Comparison of ENCODE assay signal across 8 cellular contexts in the genomic region with DNA sequence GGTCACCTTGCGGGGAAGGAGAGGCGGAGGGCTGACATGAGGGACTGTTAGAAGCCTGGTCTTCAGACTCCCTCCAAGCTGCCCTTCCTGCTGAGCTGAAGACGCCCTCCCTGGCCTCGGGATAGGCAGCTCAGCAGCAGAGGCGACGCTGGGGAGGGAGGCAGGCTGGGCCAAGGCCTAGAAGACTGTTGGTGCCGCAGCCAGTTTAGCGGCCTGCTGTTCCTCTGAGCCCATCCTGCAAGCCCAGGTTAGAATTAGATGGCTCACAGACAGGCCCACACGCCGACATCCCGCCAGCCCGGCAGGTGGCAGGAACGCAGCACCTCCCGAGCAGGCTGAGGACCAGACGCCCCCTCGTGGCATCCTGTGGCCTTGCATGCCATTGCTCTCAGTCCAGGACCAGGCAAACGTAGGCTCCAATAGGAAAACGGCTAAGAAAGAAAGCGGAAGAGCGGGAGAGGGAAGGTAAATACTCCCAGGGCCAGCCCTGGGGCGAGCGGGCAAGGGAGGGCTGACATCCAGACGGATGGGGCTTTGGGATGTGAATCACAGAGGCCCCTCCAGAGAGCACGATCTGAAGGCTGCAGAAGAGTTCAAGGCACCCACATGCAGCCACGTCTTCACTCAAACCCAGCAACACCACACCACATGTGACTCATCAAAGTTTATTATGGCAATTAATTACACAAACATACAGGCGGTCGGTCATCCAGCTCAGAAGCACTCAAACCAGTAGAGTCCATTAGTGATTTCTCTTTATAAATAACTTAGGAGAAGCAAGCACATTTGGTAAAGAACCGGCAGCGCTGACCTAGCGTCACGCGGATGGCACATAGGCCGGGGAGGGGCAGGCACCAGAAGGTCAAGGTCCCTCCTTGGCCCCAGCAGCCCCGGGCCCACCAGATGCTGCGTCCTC. TPM values are rescaled to one million over a fixed set of nuclear protein-coding genes. Genes with fewer than 3 reads are reported as not detected.
DNase-seq lines count a peak whose midpoint lies in the region; ATAC-seq, FAIRE-seq and TF ChIP-seq lines count a peak whose summit lies in the region.

No MANE protein-coding gene starts in this region.

- H3K36me3 ChIP-seq in muscle layer of colon (ENCODE audit: insufficient read depth, low read length): peaks cover 19% of the 10 kb centered on the region

- TF ChIP-seq CTCF in AG09309 (IDR thresholded peaks at IDR 0.05; ENCODE audit: control insufficient read depth, insufficient read depth, low read depth, low read length, missing control alignments) (peak; percentile 100), HL-60 (IDR thresholded peaks at IDR 0.05; ENCODE audit: insufficient read depth, low read length) (peak; percentile 97)

- peaks cover 29% of the 10 kb centered on the region for H3K36me3 Mint-ChIP-seq in activated CD4-positive, alpha-beta memory T cell treated with anti-CD3 and anti-CD28 coated beads, Interleukin-2, amount 10 ng/mL, durations not matched to agents 7 days and 5 days (ENCODE audit: low read depth)

- CTCF ChIA-PET in activated CD4-positive, alpha-beta memory T cell treated with anti-CD3 and anti-CD28 coated beads, Interleukin-2, amount 10 ng/mL, durations not matched to agents 7 days and 5 days (lab: Charles Lee): interaction anchor here (0.7 to 3.0 kb wide), 20 partner anchors 8 to 299 kb away, joined by 3 to 17 read pairs (median 4); no protein-coding TSS in a partner anchor

- peaks cover 20% of the 10 kb centered on the region for H3K4me1 Mint-ChIP-seq in activated CD4-positive, alpha-beta memory T cell treated with anti-CD3 and anti-CD28 coated beads, Interleukin-2, amount 10 ng/mL, durations not matched to agents 7 days and 5 days

- H3K4me3 ChIP-seq in AG09309 (ENCODE audit: control insufficient read depth, low read depth, low read length): no peak overlapping the region; the same call in 1 of the 2 replicates
- no peak overlapping the region for H3K4me3 ChIP-seq in HL-60 (replicated peaks; ENCODE audit: insufficient read depth, low read length)
- H3K4me3 ChIP-seq in muscle layer of colon (ENCODE audit: low read depth in 1 of 2, low read length in 2 of 2): peak overlapping the region in 1 of 2 donors; percentile 29

- ATAC-seq in GM19372 (IDR thresholded peaks at IDR 0.05; ENCODE audit: low read depth, unreplicated experiment): peak; percentile 78

- H3K4me1 ChIP-seq in muscle layer of colon (ENCODE audit: insufficient read depth, low read length): peaks cover 12% of the 10 kb centered on the region

- H3K27ac ChIP-seq in HL-60 (replicated peaks): peak overlapping the region; percentile 8; the same call in 1 of the 2 replicates
- peak overlapping the region; percentile 40 for H3K27ac ChIP-seq in muscle layer of colon (ENCODE audit: low read depth, low read length)

- peak; percentile 66 for FAIRE-seq in endometrium (lab: Jason Lieb, UNC)

- DNase-seq in AG09309 (ENCODE audit: low read depth): peak; percentile 66
- peak; percentile 79 to 90 for DNase-seq in HL-60 (ENCODE audit: low read depth in 1 of 2, low spot score in 1 of 2)
- DNase-seq in activated CD4-positive, alpha-beta memory T cell treated with anti-CD3 and anti-CD28 coated beads, Interleukin-2, amount 10 ng/mL, durations not matched to agents 7 days and 5 days: peak; percentile 92
- DNase-seq in stimulated activated CD8-positive, alpha-beta memory T cell treated with anti-CD3 and anti-CD28 coated beads, Interleukin-7, amount 100 ng/mL, for 1 hour (ENCODE audit: low read depth in 2 of 2): peak; percentile 72 to 80
- no peak for DNase-seq in NCI-H748 treated with DMSO at 0.1 percent for 48 hours (lab: John Stamatoyannopoulos, UW)

- peak overlapping the region; percentile 0 for H3K4me3 Mint-ChIP-seq in activated CD4-positive, alpha-beta memory T cell treated with anti-CD3 and anti-CD28 coated beads, Interleukin-2, amount 10 ng/mL, durations not matched to agents 7 days and 5 days

- no peaks in the 10 kb centered on the region for H3K9me3 Mint-ChIP-seq in activated CD4-positive, alpha-beta memory T cell treated with anti-CD3 and anti-CD28 coated beads, Interleukin-2, amount 10 ng/mL, durations not matched to agents 7 days and 5 days

- peak overlapping the region; percentile 18 for H3K9ac ChIP-seq in muscle layer of colon (ENCODE audit: low read length)

- H3K9me3 ChIP-seq in muscle layer of colon (ENCODE audit: low read length): no peaks in the 10 kb centered on the region

- POLR2A ChIA-PET in activated CD4-positive, alpha-beta memory T cell treated with anti-CD3 and anti-CD28 coated beads, Interleukin-2, amount 10 ng/mL, durations not matched to agents 7 days and 5 days (lab: Charles Lee): interaction anchor here (0.7 to 4.7 kb wide), 19 partner anchors 11 to 217 kb away, joined by 3 to 29 read pairs (median 4); a partner anchor contains a TSS

- H3K27me3 Mint-ChIP-seq in activated CD4-positive, alpha-beta memory T cell treated with anti-CD3 and anti-CD28 coated beads, Interleukin-2, amount 10 ng/mL, durations not matched to agents 7 days and 5 days: no peaks in the 10 kb centered on the region

- H3K27ac Mint-ChIP-seq in activated CD4-positive, alpha-beta memory T cell treated with anti-CD3 and anti-CD28 coated beads, Interleukin-2, amount 10 ng/mL, durations not matched to agents 7 days and 5 days: peak overlapping the region; percentile 42

- H3K27me3 ChIP-seq in HL-60 (ENCODE audit: insufficient read depth, poor library complexity, severe bottlenecking): no peaks in the 10 kb centered on the region
- no peaks in the 10 kb centered on the region for H3K27me3 ChIP-seq in muscle layer of colon (ENCODE audit: control insufficient read depth in 1 of 2, insufficient read depth in 2 of 2, low read length in 2 of 2)

RNA-seq across cellular contexts. Expression of a gene that starts 27.6 kb away (rescaled TPM):
- 100 to 1,000 TPM; 359 to 373 TPM for total RNA-seq in activated CD4-positive, alpha-beta memory T cell treated with anti-CD3 and anti-CD28 coated beads, Interleukin-2, amount 10 ng/mL, durations not matched to agents 7 days and 5 days

RNA-seq across cellular contexts. Expression of a gene that starts 31.4 kb away (rescaled TPM):
- total RNA-seq in activated CD4-positive, alpha-beta memory T cell treated with anti-CD3 and anti-CD28 coated beads, Interleukin-2, amount 10 ng/mL, durations not matched to agents 7 days and 5 days: 1 to 10 TPM; 6.1 to 7.5 TPM
